Comparison of ENCODE assay signal across 9 cellular contexts in the genomic region with DNA sequence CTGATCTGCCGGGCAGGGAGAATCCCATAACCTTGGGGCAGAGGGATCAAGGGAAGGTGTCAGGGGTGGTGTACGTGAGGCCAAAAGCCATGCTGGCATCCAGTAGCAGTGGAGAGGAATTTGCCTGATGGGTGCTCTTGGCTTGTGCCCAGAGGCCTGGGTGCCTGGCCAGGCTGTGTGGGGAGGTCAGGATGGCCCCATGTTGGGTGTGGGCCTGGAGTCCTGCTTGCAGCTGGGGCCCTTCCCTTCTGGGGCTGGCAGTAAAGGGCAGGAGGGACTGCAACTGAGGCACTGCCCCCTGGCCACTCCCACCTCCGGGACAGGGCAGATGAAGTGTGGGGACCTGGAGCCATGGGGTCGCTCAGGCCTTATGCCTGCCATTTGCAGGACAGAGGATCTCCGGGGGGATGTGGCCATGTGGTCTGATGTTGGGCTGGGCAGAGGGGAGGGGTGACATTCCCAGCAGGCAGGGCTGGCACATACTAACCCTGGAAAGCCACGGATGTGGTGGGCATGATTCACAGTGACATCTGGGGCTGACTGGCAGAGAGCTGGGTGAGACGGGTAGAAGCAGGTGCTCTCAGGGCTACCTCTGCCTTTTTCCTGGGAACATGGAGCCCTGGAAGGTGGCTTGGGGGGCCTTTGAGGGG. TPM values are rescaled to one million over a fixed set of nuclear protein-coding genes. Genes with fewer than 3 reads are reported as not detected.
DNase-seq lines count a peak whose midpoint lies in the region; ATAC-seq, FAIRE-seq and TF ChIP-seq lines count a peak whose summit lies in the region.
"Had no signal": no experiment of that assay in that cellular context is flagged by ENCODE, and none has a peak within 500 bp of the region (broad histone marks: within the 10 kb centered on the region; RNA-seq: fewer than 3 reads in every experiment).

No MANE protein-coding gene starts in this region.

- no peak overlapping the region for H3K27ac ChIP-seq in keratinocyte (ENCODE audit: control insufficient read depth, insufficient read depth, low read length)
- H3K27ac ChIP-seq in thymus (ENCODE audit: low read depth) = peak overlapping the region; percentile 99
- peak overlapping the region in 1 of 2 donors; percentile 14 for H3K27ac ChIP-seq in kidney (ENCODE audit: low read depth in 2 of 2, low read length in 2 of 2)

- H3K27me3 ChIP-seq in keratinocyte (ENCODE audit: control insufficient read depth, extremely low read depth, insufficient read depth, low read length) (peaks cover 27% of the 10 kb centered on the region), thymus (ENCODE audit: control insufficient read depth, insufficient read depth) (no peaks in the 10 kb centered on the region)

- 17% methylated on average over 7 of the region's 7 CpGs for WGBS in thymus

- peaks cover 47% of the 10 kb centered on the region for H3K36me3 Mint-ChIP-seq in activated CD8-positive, alpha-beta memory T cell treated with anti-CD3 and anti-CD28 coated beads, Interleukin-2, amount 10 ng/mL, durations not matched to agents 7 days and 5 days

- no peaks in the 10 kb centered on the region for H3K36me3 ChIP-seq in keratinocyte (ENCODE audit: control insufficient read depth in 2 of 2, extremely low read depth in 1 of 2, insufficient read depth in 2 of 2, low read length in 2 of 2)
- no peaks in the 10 kb centered on the region for H3K36me3 ChIP-seq in thymus (ENCODE audit: control insufficient read depth, insufficient read depth)
- no peaks in the 10 kb centered on the region for H3K36me3 ChIP-seq in kidney (ENCODE audit: control insufficient read depth in 1 of 2, insufficient read depth in 2 of 2, low read length in 2 of 2)

- peaks cover 49% of the 10 kb centered on the region for H3K4me1 Mint-ChIP-seq in activated CD8-positive, alpha-beta memory T cell treated with anti-CD3 and anti-CD28 coated beads, Interleukin-2, amount 10 ng/mL, durations not matched to agents 7 days and 5 days

- intact Hi-C loops in kidney (cut with DNase I) = loop anchor here (10.0 kb wide), 1 partner anchor 160 kb away; no protein-coding TSS in a partner anchor

- no peak overlapping the region for H2AFZ ChIP-seq in keratinocyte (ENCODE audit: control insufficient read depth, low read length)

- H3K9me3 ChIP-seq in keratinocyte (ENCODE audit: control insufficient read depth, low read depth, low read length) = no peaks in the 10 kb centered on the region
- H3K9me3 ChIP-seq in thymus (ENCODE audit: control insufficient read depth) = no peaks in the 10 kb centered on the region
- no peaks in the 10 kb centered on the region for H3K9me3 ChIP-seq in kidney (ENCODE audit: control insufficient read depth in 1 of 2, low read length in 2 of 2)

- H3K9me1 ChIP-seq in keratinocyte (ENCODE audit: control insufficient read depth, extremely low read depth, insufficient read depth, low read length) = no peaks in the 10 kb centered on the region

- H4K20me1 ChIP-seq in keratinocyte (ENCODE audit: control insufficient read depth, extremely low read depth, insufficient read depth, low read length) = no peaks in the 10 kb centered on the region

- H3K27ac Mint-ChIP-seq in activated CD8-positive, alpha-beta memory T cell treated with anti-CD3 and anti-CD28 coated beads, Interleukin-2, amount 10 ng/mL, durations not matched to agents 7 days and 5 days = peak overlapping the region; percentile 100

- TF ChIP-seq CTCF in keratinocyte (optimal IDR thresholded peaks at IDR 0.05 in 1 of 3, IDR thresholded peaks at IDR 0.05 in 1 of 3, conservative IDR thresholded peaks at IDR 0.05 in 1 of 3; ENCODE audit: extremely low read depth in 1 of 3, insufficient read depth in 2 of 3, low read length in 3 of 3) (no peak), kidney (IDR thresholded peaks at IDR 0.05; ENCODE audit: borderline replicate concordance, extremely low read depth, insufficient read depth) (no peak)

- peak overlapping the region; percentile 22 for H3K4me2 ChIP-seq in keratinocyte (ENCODE audit: control insufficient read depth, extremely low read depth, insufficient read depth, low read depth, low read length)

- no peak for ATAC-seq in activated CD8-positive, alpha-beta memory T cell treated with anti-CD3 and anti-CD28 coated beads, Interleukin-2, amount 10 ng/mL, durations not matched to agents 7 days and 5 days
- no peak for ATAC-seq in GM19395 (IDR thresholded peaks at IDR 0.05; ENCODE audit: unreplicated experiment)

- H3K9ac ChIP-seq in keratinocyte (ENCODE audit: control insufficient read depth, extremely low read depth, insufficient read depth, low read length) = no peak overlapping the region
- no peak overlapping the region for H3K9ac ChIP-seq in kidney (ENCODE audit: low read length in 2 of 2)

- DNase-seq in NK-92 treated with Interleukin-12 subunit alpha and Interleukin-12 subunit beta, amount 100 ng/mL, for 24 hours (lab: John Stamatoyannopoulos, UW) = peak; percentile 58
- DNase-seq in NK-92 (lab: John Stamatoyannopoulos, UW; ENCODE audit: unreplicated experiment) (no peak), keratinocyte (ENCODE audit: low read depth, low spot score) (no peak), NCI-H82 (lab: John Stamatoyannopoulos, UW) (no peak), kidney (no peak)
- DNase-seq in activated CD8-positive, alpha-beta memory T cell treated with anti-CD3 and anti-CD28 coated beads, Interleukin-2, amount 10 ng/mL, durations not matched to agents 7 days and 5 days = peak; percentile 72

- H3K79me2 ChIP-seq in keratinocyte (ENCODE audit: control insufficient read depth, insufficient read depth, low read length) = no peaks in the 10 kb centered on the region

- peaks cover 30% of the 10 kb centered on the region for H3K4me1 ChIP-seq in keratinocyte (ENCODE audit: control insufficient read depth, extremely low read depth, insufficient read depth, low read length)
- peaks cover 70% of the 10 kb centered on the region for H3K4me1 ChIP-seq in thymus (ENCODE audit: control insufficient read depth, insufficient read depth, low read length)
- peaks cover 0 to 2% of the 10 kb centered on the region in 2 donors for H3K4me1 ChIP-seq in kidney (ENCODE audit: control insufficient read depth in 1 of 2, insufficient read depth in 1 of 2, low read depth in 1 of 2, low read length in 2 of 2)

- no peaks in the 10 kb centered on the region for H3K9me3 Mint-ChIP-seq in activated CD8-positive, alpha-beta memory T cell treated with anti-CD3 and anti-CD28 coated beads, Interleukin-2, amount 10 ng/mL, durations not matched to agents 7 days and 5 days (ENCODE audit: low read depth)

- H3K4me3 ChIP-seq in keratinocyte (ENCODE audit: control insufficient read depth in 2 of 3, extremely low read depth in 1 of 3, insufficient read depth in 2 of 3, low read depth in 1 of 3, low read length in 3 of 3) (no peak overlapping the region), thymus (ENCODE audit: low read length) (peak overlapping the region; percentile 100), kidney (ENCODE audit: low read length in 2 of 2) (no peak overlapping the region)

- peak overlapping the region; percentile 93 for H3K4me3 Mint-ChIP-seq in activated CD8-positive, alpha-beta memory T cell treated with anti-CD3 and anti-CD28 coated beads, Interleukin-2, amount 10 ng/mL, durations not matched to agents 7 days and 5 days

- dilution Hi-C loops in keratinocyte (cut with MboI; ENCODE audit: extremely low pct_ligation_motif_present, low sequenced_read_pairs) = no loop called here

- no peak for FAIRE-seq in keratinocyte (lab: Jason Lieb, UNC)
- FAIRE-seq in kidney (lab: Jason Lieb, UNC) = no peak
- FAIRE-seq: astrocyte had no signal

- CTCF ChIA-PET in activated CD8-positive, alpha-beta memory T cell treated with anti-CD3 and anti-CD28 coated beads, Interleukin-2, amount 10 ng/mL, durations not matched to agents 7 days and 5 days (lab: Charles Lee) = interaction anchor here (0.6 to 12.6 kb wide), 14 partner anchors 10 to 454 kb away, joined by 3 to 386 read pairs (median 12); partner anchors contain the start of genes ACBD4, HEXIM1 and MAP3K14

- no peaks in the 10 kb centered on the region for H3K27me3 Mint-ChIP-seq in activated CD8-positive, alpha-beta memory T cell treated with anti-CD3 and anti-CD28 coated beads, Interleukin-2, amount 10 ng/mL, durations not matched to agents 7 days and 5 days

RNA-seq across cellular contexts. Expression of gene FMNL1, which starts 3.5 kb away (rescaled TPM):
- 100 to 1,000 TPM; 482 to 504 TPM for total RNA-seq in activated CD8-positive, alpha-beta memory T cell treated with anti-CD3 and anti-CD28 coated beads, Interleukin-2, amount 10 ng/mL, durations not matched to agents 7 days and 5 days
- polyA plus RNA-seq in keratinocyte (0.46 to 1.1 TPM (median 0.79 TPM) in 3 replicates), thymus (79.5 TPM), kidney (ENCODE audit: insufficient read depth, low read depth, low replicate concordance) (2.3 TPM)
- 3.1 TPM for polyA plus RNA-seq in keratinocyte (2011; ENCODE audit: low read depth)
- polyA plus RNA-seq in keratinocyte (2011; cell fraction: cytosol; rRNA removed) = 0.66 and 1.1 TPM in 2 replicates
- polyA plus RNA-seq in keratinocyte (2011; cell fraction: nucleus; rRNA removed) = 3.3 and 3.5 TPM in 2 replicates
- polyA plus RNA-seq in keratinocyte (2012; ENCODE audit: low replicate concordance) = 1.6 and 2.0 TPM in 2 replicates
- polyA minus RNA-seq in keratinocyte = 0.29 to 2.5 TPM (median 0.36 TPM) in 3 replicates
- 2.3 TPM for polyA minus RNA-seq in keratinocyte (2011; cell fraction: cytosol; rRNA and poly(A)+ RNA removed)
- 1.1 and 2.9 TPM in 2 replicates for polyA minus RNA-seq in keratinocyte (2011; cell fraction: nucleus; rRNA and poly(A)+ RNA removed)
- 32.9 TPM for total RNA-seq in kidney

RNA-seq across cellular contexts. Expression of gene SPATA32, which starts 36.7 kb away (rescaled TPM):
- under 1 TPM; 0.23 to 0.49 TPM for total RNA-seq in activated CD8-positive, alpha-beta memory T cell treated with anti-CD3 and anti-CD28 coated beads, Interleukin-2, amount 10 ng/mL, durations not matched to agents 7 days and 5 days
- polyA plus RNA-seq in keratinocyte (0.05 TPM in 1 of 3 replicates, not detected in the others), thymus (0.21 TPM), kidney (ENCODE audit: insufficient read depth, low read depth, low replicate concordance) (not detected)
- not detected for polyA plus RNA-seq in keratinocyte (2011; ENCODE audit: low read depth)
- polyA plus RNA-seq in keratinocyte (2011; cell fraction: cytosol; rRNA removed) = not detected in 2 replicates
- 0.07 TPM in 1 of 2 replicates, not detected in the other for polyA plus RNA-seq in keratinocyte (2011; cell fraction: nucleus; rRNA removed)
- polyA plus RNA-seq in keratinocyte (2012; ENCODE audit: low replicate concordance) = not detected in 2 replicates
- polyA minus RNA-seq in keratinocyte = not detected in 3 replicates
- not detected for polyA minus RNA-seq in keratinocyte (2011; cell fraction: cytosol; rRNA and poly(A)+ RNA removed)
- polyA minus RNA-seq in keratinocyte (2011; cell fraction: nucleus; rRNA and poly(A)+ RNA removed) = not detected in 2 replicates
- not detected for total RNA-seq in kidney
- total RNA-seq: astrocyte had no signal

Comparison
In these comparisons a context has a peak if more than half of its experiments do, and no peak if none do; other contexts are left out.
1. DNase-seq: peak in NK-92 treated with Interleukin-12 subunit alpha and Interleukin-12 subunit beta, amount 100 ng/mL, for 24 hours (single experiment) and activated CD8-positive, alpha-beta memory T cell treated with anti-CD3 and anti-CD28 coated beads, Interleukin-2, amount 10 ng/mL, durations not matched to agents 7 days and 5 days (single experiment); none in NK-92 (single experiment), keratinocyte (single experiment), NCI-H82 (single experiment) and kidney (single experiment).
2. RNA of gene FMNL1, which starts 3.5 kb away (polyA plus RNA-seq): 79.5 TPM in thymus (single experiment); 2.3 TPM in kidney (single experiment) and 0.46 to 3.5 TPM in keratinocyte; every median in the first group is over 10 times any median in the second.